In genomic region chr2:47046271-47046670, GRCh38 we compare ENCODE assay signal across 19 cellular contexts.
DNase-seq lines count a peak whose midpoint lies in the region; ATAC-seq, FAIRE-seq and TF ChIP-seq lines count a peak whose summit lies in the region.
"Had no signal": no experiment of that assay in that cellular context is flagged by ENCODE, and none has a peak within 500 bp of the region (broad histone marks: within the 10 kb centered on the region; RNA-seq: fewer than 3 reads in every experiment).

No MANE protein-coding gene starts in this region.

- H3K27ac Mint-ChIP-seq in Caco-2 (ENCODE audit: unreplicated experiment) (peak overlapping the region; percentile 57), endodermal cell (no peak overlapping the region)
- H3K27ac Mint-ChIP-seq in activated naive CD4-positive, alpha-beta T cell treated with anti-CD3 and anti-CD28 coated beads for 36 hours: no peak overlapping the region
- H3K27ac Mint-ChIP-seq: activated naive CD4-positive, alpha-beta T cell treated with anti-CD3 and anti-CD28 coated beads, Interleukin-2, amount 10 ng/mL, durations not matched to agents 7 days and 5 days; stimulated activated naive CD8-positive, alpha-beta T cell treated with anti-CD3 and anti-CD28 coated beads, Interleukin-15, amount 100 ng/mL, for 72 hours had no signal

- TF ChIP-seq CTCF in Caco-2 (IDR thresholded peaks at IDR 0.05; ENCODE audit: insufficient read depth in 1 of 2, low read depth in 1 of 2, low read length in 1 of 2, severe bottlenecking in 1 of 2, unreplicated experiment in 1 of 2): no peak
- no peak for TF ChIP-seq CTCF in endodermal cell (conservative IDR thresholded peaks at IDR 0.05)
- no peak for TF ChIP-seq CTCF in D721Med (IDR thresholded peaks at IDR 0.05; ENCODE audit: insufficient read depth, missing control alignments)

- no TSS peak for BruUV-seq in Caco-2 (replicated peaks; lab: Mats Ljungman, UMichigan)

- H3K36me3 ChIP-seq in Caco-2 (ENCODE audit: control insufficient read depth, insufficient read depth, low read length) (no peaks in the 10 kb centered on the region; the same call in 1 of the 2 replicates), endodermal cell (ENCODE audit: control insufficient read depth, insufficient read depth, low read length) (no peaks in the 10 kb centered on the region)

- H3K4me1 ChIP-seq in Caco-2 (peaks cover 32% of the 10 kb centered on the region), endodermal cell (ENCODE audit: control insufficient read depth, insufficient read depth, low read length) (peaks cover 10% of the 10 kb centered on the region)

- POLR2A ChIA-PET in Caco-2 (lab: Charles Lee): no interaction called here

- H3K4me3 ChIP-seq in Caco-2 (ENCODE audit: low read depth, low read length) (no peak overlapping the region), endodermal cell (ENCODE audit: low read length) (no peak overlapping the region)

- no peak for FAIRE-seq in D721Med (lab: Jason Lieb, UNC)
- FAIRE-seq: frontal cortex had no signal

- H3K9me3 Mint-ChIP-seq in Caco-2 (ENCODE audit: unreplicated experiment): no peaks in the 10 kb centered on the region
- no peaks in the 10 kb centered on the region for H3K9me3 Mint-ChIP-seq in endodermal cell
- no peaks in the 10 kb centered on the region for H3K9me3 Mint-ChIP-seq in activated naive CD4-positive, alpha-beta T cell treated with anti-CD3 and anti-CD28 coated beads for 36 hours
- H3K9me3 Mint-ChIP-seq: activated naive CD4-positive, alpha-beta T cell treated with anti-CD3 and anti-CD28 coated beads, Interleukin-2, amount 10 ng/mL, durations not matched to agents 7 days and 5 days; CD4-positive, CD25-positive, alpha-beta regulatory T cell; stimulated activated naive CD8-positive, alpha-beta T cell treated with anti-CD3 and anti-CD28 coated beads, Interleukin-15, amount 100 ng/mL, for 72 hours had no signal

- DNase-seq in Caco-2 (no peak), NCI-H2029 (lab: John Stamatoyannopoulos, UW) (peak; percentile 76), endodermal cell (no peak), nucleus accumbens (lab: John Stamatoyannopoulos, UW) (peak in 54 of 56 donors; percentile 21 to 94 (median 84)), germinal center (ENCODE audit: low spot score) (no peak), D721Med (ENCODE audit: insufficient read length, low spot score) (no peak)
- no peak for DNase-seq in activated naive CD4-positive, alpha-beta T cell treated with anti-CD3 and anti-CD28 coated beads for 36 hours
- DNase-seq: activated CD8-positive, alpha-beta memory T cell treated with anti-CD3 and anti-CD28 coated beads, Interleukin-2, amount 50 U/mL, for 48 hours; activated naive CD4-positive, alpha-beta T cell treated with anti-CD3 and anti-CD28 coated beads, Interleukin-2, amount 10 ng/mL, durations not matched to agents 7 days and 5 days; CD4-positive, CD25-positive, alpha-beta regulatory T cell; effector memory CD4-positive, alpha-beta T cell; GF-D8; islet precursor cell; KBM-7; NCI-H1694; stimulated activated naive CD8-positive, alpha-beta T cell treated with anti-CD3 and anti-CD28 coated beads, Interleukin-15, amount 100 ng/mL, for 72 hours had no signal

- no peak overlapping the region for H3K9ac ChIP-seq in endodermal cell (ENCODE audit: extremely low read depth, low read length, poor library complexity, severe bottlenecking)
- H3K9ac ChIP-seq: parathyroid adenoma had no signal

- peak overlapping the region; percentile 47 for H3K27ac ChIP-seq in endodermal cell (ENCODE audit: low read depth, low read length)
- H3K27ac ChIP-seq: parathyroid adenoma had no signal

- CTCF ChIA-PET in Caco-2 (lab: Charles Lee): interaction anchor here (0.5 kb wide), 1 partner anchor 289 kb away, joined by 3 read pairs; no protein-coding TSS in a partner anchor
- CTCF ChIA-PET in activated naive CD4-positive, alpha-beta T cell treated with anti-CD3 and anti-CD28 coated beads for 36 hours (lab: Charles Lee): no interaction called here

- H3K4me3 Mint-ChIP-seq in Caco-2 (ENCODE audit: unreplicated experiment): no peak overlapping the region
- no peak overlapping the region for H3K4me3 Mint-ChIP-seq in endodermal cell
- no peak overlapping the region for H3K4me3 Mint-ChIP-seq in activated naive CD4-positive, alpha-beta T cell treated with anti-CD3 and anti-CD28 coated beads for 36 hours
- H3K4me3 Mint-ChIP-seq: activated naive CD4-positive, alpha-beta T cell treated with anti-CD3 and anti-CD28 coated beads, Interleukin-2, amount 10 ng/mL, durations not matched to agents 7 days and 5 days; CD4-positive, CD25-positive, alpha-beta regulatory T cell; stimulated activated naive CD8-positive, alpha-beta T cell treated with anti-CD3 and anti-CD28 coated beads, Interleukin-15, amount 100 ng/mL, for 72 hours had no signal

- H3K27me3 ChIP-seq in Caco-2 (replicated peaks; ENCODE audit: control insufficient read depth, insufficient read depth, low read length) (no peaks in the 10 kb centered on the region), endodermal cell (ENCODE audit: control insufficient read depth, insufficient read depth, low read length, poor library complexity, severe bottlenecking) (no peaks in the 10 kb centered on the region)

- H3K4me1 Mint-ChIP-seq in Caco-2 (ENCODE audit: low read depth, unreplicated experiment) (peaks cover 35% of the 10 kb centered on the region), endodermal cell (peaks cover 21% of the 10 kb centered on the region)
- no peaks in the 10 kb centered on the region for H3K4me1 Mint-ChIP-seq in activated naive CD4-positive, alpha-beta T cell treated with anti-CD3 and anti-CD28 coated beads for 36 hours (ENCODE audit: low read depth)

- H3K27me3 Mint-ChIP-seq in Caco-2 (ENCODE audit: insufficient read depth, unreplicated experiment) (no peaks in the 10 kb centered on the region), endodermal cell (ENCODE audit: insufficient read depth) (peaks cover 8% of the 10 kb centered on the region)
- no peaks in the 10 kb centered on the region for H3K27me3 Mint-ChIP-seq in activated naive CD4-positive, alpha-beta T cell treated with anti-CD3 and anti-CD28 coated beads for 36 hours (ENCODE audit: low read depth)
- H3K27me3 Mint-ChIP-seq: activated naive CD4-positive, alpha-beta T cell treated with anti-CD3 and anti-CD28 coated beads, Interleukin-2, amount 10 ng/mL, durations not matched to agents 7 days and 5 days; CD4-positive, CD25-positive, alpha-beta regulatory T cell; stimulated activated naive CD8-positive, alpha-beta T cell treated with anti-CD3 and anti-CD28 coated beads, Interleukin-15, amount 100 ng/mL, for 72 hours had no signal

- 82 to 90% methylated on average over 2 to 5 of the region's 5 CpGs for WGBS in endodermal cell (ENCODE audit: insufficient coverage in 1 of 2, insufficient read length in 1 of 2), 2 experiments

- no peaks in the 10 kb centered on the region for H3K9me3 ChIP-seq in Caco-2
- H3K9me3 ChIP-seq in endodermal cell (ENCODE audit: control insufficient read depth, low read length): no peaks in the 10 kb centered on the region

- ATAC-seq in HG03175 (IDR thresholded peaks at IDR 0.05; ENCODE audit: unreplicated experiment): no peak
- ATAC-seq: stimulated activated naive CD8-positive, alpha-beta T cell treated with anti-CD3 and anti-CD28 coated beads, Interleukin-15, amount 100 ng/mL, for 72 hours had no signal

- H3K36me3 Mint-ChIP-seq in Caco-2 (ENCODE audit: insufficient read depth, unreplicated experiment) (peaks cover 53% of the 10 kb centered on the region), endodermal cell (ENCODE audit: low read depth) (peaks cover 11% of the 10 kb centered on the region)
- H3K36me3 Mint-ChIP-seq in activated naive CD4-positive, alpha-beta T cell treated with anti-CD3 and anti-CD28 coated beads for 36 hours (ENCODE audit: low read depth): peaks cover 12% of the 10 kb centered on the region

- intact Hi-C loops in Caco-2 (cut with micrococcal nuclease; ENCODE audit: unreplicated experiment): no loop called here
- intact Hi-C loops in activated naive CD4-positive, alpha-beta T cell treated with anti-CD3 and anti-CD28 coated beads for 36 hours (cut with micrococcal nuclease): no loop called here

Comparison
In these comparisons a context has a peak if more than half of its experiments do, and no peak if none do; other contexts are left out.
1. DNase-seq: peak in NCI-H2029 (single experiment) and nucleus accumbens (54 of 56); none in Caco-2 (0 of 2), endodermal cell (single experiment), germinal center (single experiment), activated naive CD4-positive, alpha-beta T cell treated with anti-CD3 and anti-CD28 coated beads for 36 hours (single experiment) and D721Med (single experiment).